Comparison of ENCODE assay signal across 1 cellular context in genomic region chr11:112279901-112280267, GRCh38.
TF ChIP-seq lines count a peak whose summit lies in the region.

No MANE protein-coding gene starts in this region.

TF ChIP-seq in HepG2, 621 proteins besides CTCF, POLR2A, EP300 and RAD21 (continued from another document):
- TF ChIP-seq ZNF574 (CRISPR knock-in tag; IDR thresholded peaks at IDR 0.05) (0 out of 2 replicates have a peak, but pooled peaks have one; percentile 25), YY1 (IDR thresholded peaks at IDR 0.05; ENCODE audit: insufficient read depth, insufficient replicate concordance, low read depth, low read length) (peak; percentile 21), ZNF891 (CRISPR knock-in tag; IDR thresholded peaks at IDR 0.05) (no peak)
- TF ChIP-seq, protein P1, sequence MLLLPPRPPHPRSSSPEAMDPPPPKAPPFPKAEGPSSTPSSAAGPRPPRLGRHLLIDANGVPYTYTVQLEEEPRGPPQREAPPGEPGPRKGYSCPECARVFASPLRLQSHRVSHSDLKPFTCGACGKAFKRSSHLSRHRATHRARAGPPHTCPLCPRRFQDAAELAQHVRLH (CRISPR knock-in tag; IDR thresholded peaks at IDR 0.05; ENCODE audit: borderline replicate concordance, low read depth) = 0 out of 2 replicates have a peak, but pooled peaks have one; percentile 29
- TF ChIP-seq, protein P2, sequence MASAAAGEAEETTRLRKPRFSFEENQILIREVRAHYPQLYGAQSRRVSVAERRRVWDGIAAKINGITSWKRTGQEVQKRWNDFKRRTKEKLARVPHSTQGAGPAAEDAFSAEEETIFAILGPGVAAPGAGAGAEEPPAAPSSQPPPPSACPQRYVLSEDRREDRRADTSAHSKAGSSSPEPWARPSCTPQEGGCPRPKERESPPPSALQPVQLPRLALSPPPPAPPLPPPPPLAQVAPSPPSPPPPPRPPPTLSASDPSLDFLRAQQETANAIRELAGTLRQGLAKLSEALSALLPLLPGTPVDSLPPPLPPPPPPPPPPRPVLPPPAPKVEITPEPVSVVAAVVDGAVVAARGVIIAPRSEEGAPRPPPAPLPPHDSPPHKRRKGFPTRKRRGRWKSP (CRISPR knock-in tag; IDR thresholded peaks at IDR 0.05) = 0 out of 2 replicates have a peak, but pooled peaks have one; percentile 47
- TF ChIP-seq, protein P3, sequence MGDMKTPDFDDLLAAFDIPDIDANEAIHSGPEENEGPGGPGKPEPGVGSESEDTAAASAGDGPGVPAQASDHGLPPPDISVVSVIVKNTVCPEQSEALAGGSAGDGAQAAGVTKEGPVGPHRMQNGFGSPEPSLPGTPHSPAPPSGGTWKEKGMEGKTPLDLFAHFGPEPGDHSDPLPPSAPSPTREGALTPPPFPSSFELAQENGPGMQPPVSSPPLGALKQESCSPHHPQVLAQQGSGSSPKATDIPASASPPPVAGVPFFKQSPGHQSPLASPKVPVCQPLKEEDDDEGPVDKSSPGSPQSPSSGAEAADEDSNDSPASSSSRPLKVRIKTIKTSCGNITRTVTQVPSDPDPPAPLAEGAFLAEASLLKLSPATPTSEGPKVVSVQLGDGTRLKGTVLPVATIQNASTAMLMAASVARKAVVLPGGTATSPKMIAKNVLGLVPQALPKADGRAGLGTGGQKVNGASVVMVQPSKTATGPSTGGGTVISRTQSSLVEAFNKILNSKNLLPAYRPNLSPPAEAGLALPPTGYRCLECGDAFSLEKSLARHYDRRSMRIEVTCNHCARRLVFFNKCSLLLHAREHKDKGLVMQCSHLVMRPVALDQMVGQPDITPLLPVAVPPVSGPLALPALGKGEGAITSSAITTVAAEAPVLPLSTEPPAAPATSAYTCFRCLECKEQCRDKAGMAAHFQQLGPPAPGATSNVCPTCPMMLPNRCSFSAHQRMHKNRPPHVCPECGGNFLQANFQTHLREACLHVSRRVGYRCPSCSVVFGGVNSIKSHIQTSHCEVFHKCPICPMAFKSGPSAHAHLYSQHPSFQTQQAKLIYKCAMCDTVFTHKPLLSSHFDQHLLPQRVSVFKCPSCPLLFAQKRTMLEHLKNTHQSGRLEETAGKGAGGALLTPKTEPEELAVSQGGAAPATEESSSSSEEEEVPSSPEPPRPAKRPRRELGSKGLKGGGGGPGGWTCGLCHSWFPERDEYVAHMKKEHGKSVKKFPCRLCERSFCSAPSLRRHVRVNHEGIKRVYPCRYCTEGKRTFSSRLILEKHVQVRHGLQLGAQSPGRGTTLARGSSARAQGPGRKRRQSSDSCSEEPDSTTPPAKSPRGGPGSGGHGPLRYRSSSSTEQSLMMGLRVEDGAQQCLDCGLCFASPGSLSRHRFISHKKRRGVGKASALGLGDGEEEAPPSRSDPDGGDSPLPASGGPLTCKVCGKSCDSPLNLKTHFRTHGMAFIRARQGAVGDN (CRISPR knock-in tag; IDR thresholded peaks at IDR 0.05) = peak; percentile 28; the same call in 1 of the 2 replicates
- TF ChIP-seq, protein P4, sequence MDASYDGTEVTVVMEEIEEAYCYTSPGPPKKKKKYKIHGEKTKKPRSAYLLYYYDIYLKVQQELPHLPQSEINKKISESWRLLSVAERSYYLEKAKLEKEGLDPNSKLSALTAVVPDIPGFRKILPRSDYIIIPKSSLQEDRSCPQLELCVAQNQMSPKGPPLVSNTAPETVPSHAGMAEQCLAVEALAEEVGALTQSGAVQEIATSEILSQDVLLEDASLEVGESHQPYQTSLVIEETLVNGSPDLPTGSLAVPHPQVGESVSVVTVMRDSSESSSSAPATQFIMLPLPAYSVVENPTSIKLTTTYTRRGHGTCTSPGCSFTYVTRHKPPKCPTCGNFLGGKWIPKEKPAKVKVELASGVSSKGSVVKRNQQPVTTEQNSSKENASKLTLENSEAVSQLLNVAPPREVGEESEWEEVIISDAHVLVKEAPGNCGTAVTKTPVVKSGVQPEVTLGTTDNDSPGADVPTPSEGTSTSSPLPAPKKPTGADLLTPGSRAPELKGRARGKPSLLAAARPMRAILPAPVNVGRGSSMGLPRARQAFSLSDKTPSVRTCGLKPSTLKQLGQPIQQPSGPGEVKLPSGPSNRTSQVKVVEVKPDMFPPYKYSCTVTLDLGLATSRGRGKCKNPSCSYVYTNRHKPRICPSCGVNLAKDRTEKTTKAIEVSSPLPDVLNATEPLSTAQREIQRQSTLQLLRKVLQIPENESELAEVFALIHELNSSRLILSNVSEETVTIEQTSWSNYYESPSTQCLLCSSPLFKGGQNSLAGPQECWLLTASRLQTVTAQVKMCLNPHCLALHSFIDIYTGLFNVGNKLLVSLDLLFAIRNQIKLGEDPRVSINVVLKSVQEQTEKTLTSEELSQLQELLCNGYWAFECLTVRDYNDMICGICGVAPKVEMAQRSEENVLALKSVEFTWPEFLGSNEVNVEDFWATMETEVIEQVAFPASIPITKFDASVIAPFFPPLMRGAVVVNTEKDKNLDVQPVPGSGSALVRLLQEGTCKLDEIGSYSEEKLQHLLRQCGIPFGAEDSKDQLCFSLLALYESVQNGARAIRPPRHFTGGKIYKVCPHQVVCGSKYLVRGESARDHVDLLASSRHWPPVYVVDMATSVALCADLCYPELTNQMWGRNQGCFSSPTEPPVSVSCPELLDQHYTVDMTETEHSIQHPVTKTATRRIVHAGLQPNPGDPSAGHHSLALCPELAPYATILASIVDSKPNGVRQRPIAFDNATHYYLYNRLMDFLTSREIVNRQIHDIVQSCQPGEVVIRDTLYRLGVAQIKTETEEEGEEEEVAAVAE (CRISPR knock-in tag; IDR thresholded peaks at IDR 0.05; ENCODE audit: borderline replicate concordance) = peak; percentile 36; the same call in 1 of the 2 replicates
